In the genomic region with DNA sequence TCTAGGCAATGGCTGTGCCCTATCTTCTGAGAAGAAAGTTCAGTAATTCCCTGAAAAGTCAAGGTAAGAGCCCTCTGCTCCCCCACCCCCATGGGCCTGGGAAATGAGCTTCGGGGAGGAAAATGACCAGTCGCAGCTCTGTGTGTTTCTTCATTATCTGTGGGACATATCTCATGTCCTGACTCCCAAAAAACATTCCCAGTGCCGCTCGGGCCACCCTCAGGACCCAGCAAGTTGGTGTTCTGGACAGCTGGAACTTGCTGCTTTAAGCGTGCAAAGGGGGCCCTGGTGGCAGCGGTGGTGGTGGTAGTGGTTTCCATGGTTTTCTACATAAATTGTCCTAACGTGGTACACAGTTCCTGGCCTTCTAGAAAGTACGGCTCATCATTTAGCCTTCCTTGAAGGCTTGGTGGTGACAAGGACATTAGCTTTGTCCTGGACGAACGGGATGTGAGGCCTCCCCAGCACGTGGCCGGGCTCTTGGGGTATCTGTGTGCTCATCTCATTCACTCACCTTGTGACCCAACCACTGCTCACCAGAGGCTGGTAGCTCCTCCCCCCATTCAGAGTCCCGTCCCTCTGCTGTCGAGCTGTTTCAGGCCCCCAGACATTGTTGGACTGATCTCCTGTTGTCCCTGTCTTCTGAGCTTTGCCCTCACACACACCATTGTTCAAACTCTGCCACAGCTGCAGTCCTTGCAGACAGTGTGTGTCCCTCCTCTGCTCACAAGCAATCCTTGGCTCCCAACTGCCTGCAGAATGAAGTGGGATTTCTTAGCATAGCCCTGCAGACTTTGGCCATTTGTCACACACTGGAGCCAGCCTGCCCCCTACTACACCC, we compare ENCODE assay signal across 1 cellular context.
TF ChIP-seq lines count a peak whose summit lies in the region.

No MANE protein-coding gene starts in this region.

TF ChIP-seq in HepG2, 621 proteins besides CTCF, POLR2A, EP300 and RAD21 (continued from another document and continues in another):
- TF ChIP-seq, protein P1, sequence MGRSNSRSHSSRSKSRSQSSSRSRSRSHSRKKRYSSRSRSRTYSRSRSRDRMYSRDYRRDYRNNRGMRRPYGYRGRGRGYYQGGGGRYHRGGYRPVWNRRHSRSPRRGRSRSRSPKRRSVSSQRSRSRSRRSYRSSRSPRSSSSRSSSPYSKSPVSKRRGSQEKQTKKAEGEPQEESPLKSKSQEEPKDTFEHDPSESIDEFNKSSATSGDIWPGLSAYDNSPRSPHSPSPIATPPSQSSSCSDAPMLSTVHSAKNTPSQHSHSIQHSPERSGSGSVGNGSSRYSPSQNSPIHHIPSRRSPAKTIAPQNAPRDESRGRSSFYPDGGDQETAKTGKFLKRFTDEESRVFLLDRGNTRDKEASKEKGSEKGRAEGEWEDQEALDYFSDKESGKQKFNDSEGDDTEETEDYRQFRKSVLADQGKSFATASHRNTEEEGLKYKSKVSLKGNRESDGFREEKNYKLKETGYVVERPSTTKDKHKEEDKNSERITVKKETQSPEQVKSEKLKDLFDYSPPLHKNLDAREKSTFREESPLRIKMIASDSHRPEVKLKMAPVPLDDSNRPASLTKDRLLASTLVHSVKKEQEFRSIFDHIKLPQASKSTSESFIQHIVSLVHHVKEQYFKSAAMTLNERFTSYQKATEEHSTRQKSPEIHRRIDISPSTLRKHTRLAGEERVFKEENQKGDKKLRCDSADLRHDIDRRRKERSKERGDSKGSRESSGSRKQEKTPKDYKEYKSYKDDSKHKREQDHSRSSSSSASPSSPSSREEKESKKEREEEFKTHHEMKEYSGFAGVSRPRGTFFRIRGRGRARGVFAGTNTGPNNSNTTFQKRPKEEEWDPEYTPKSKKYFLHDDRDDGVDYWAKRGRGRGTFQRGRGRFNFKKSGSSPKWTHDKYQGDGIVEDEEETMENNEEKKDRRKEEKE (IDR thresholded peaks at IDR 0.05): no peak
- TF ChIP-seq CBX1 (IDR thresholded peaks at IDR 0.05; ENCODE audit: low read depth) (no peak), IKZF1 (IDR thresholded peaks at IDR 0.05) (no peak), IRF2 (CRISPR knock-in tag; IDR thresholded peaks at IDR 0.05) (no peak), ZNF562 (CRISPR knock-in tag; IDR thresholded peaks at IDR 0.05; ENCODE audit: borderline replicate concordance) (no peak), SAP130 (CRISPR knock-in tag; IDR thresholded peaks at IDR 0.05; ENCODE audit: low read depth) (peak; percentile 17; the same call in 1 of the 2 replicates), ZNF33A (CRISPR knock-in tag; IDR thresholded peaks at IDR 0.05; ENCODE audit: borderline replicate concordance) (no peak), SP5 (CRISPR knock-in tag; IDR thresholded peaks at IDR 0.05; ENCODE audit: borderline replicate concordance, low read depth) (no peak), ZMYM3 (CRISPR knock-in tag; IDR thresholded peaks at IDR 0.05) (peak; percentile 99), PCBP1 (IDR thresholded peaks at IDR 0.05; ENCODE audit: borderline replicate concordance, low read depth, low read length) (no peak), ZNF292 (CRISPR knock-in tag; IDR thresholded peaks at IDR 0.05; ENCODE audit: borderline replicate concordance, low read depth) (peak; percentile 94; the same call in 1 of the 2 replicates), ZNF446 (CRISPR knock-in tag; IDR thresholded peaks at IDR 0.05) (no peak), MTF1 (CRISPR knock-in tag; IDR thresholded peaks at IDR 0.05) (no peak), HNRNPLL (IDR thresholded peaks at IDR 0.05; ENCODE audit: low read depth, low read length, poor library complexity, severe bottlenecking) (no peak), PTBP1 (IDR thresholded peaks at IDR 0.05; ENCODE audit: low read depth, low read length, poor library complexity, severe bottlenecking) (no peak), ZFX (CRISPR knock-in tag; IDR thresholded peaks at IDR 0.05; ENCODE audit: low read depth) (peak; percentile 59), ARID2 (CRISPR knock-in tag; IDR thresholded peaks at IDR 0.05; ENCODE audit: borderline replicate concordance) (no peak), ZNF556 (CRISPR knock-in tag; IDR thresholded peaks at IDR 0.05; ENCODE audit: borderline replicate concordance) (no peak; the same call in 1 of the 2 replicates), CEBPG (CRISPR knock-in tag; IDR thresholded peaks at IDR 0.05) (no peak), GABPB1 (CRISPR knock-in tag; IDR thresholded peaks at IDR 0.05) (no peak), ZFP90 (CRISPR knock-in tag; IDR thresholded peaks at IDR 0.05; ENCODE audit: borderline replicate concordance) (no peak), ELF1 (CRISPR knock-in tag; IDR thresholded peaks at IDR 0.05) (no peak), MTA3 (CRISPR knock-in tag; IDR thresholded peaks at IDR 0.05) (no peak), TEAD3 (CRISPR knock-in tag; optimal IDR thresholded peaks at IDR 0.05; ENCODE audit: borderline replicate concordance) (peak; percentile 18), AHR (CRISPR knock-in tag; IDR thresholded peaks at IDR 0.05) (no peak), PITX1 (CRISPR knock-in tag; IDR thresholded peaks at IDR 0.05) (peak; percentile 49; the same call in 1 of the 2 replicates), IKZF4 (CRISPR knock-in tag; IDR thresholded peaks at IDR 0.05; ENCODE audit: borderline replicate concordance, low read depth, not compliant biosample characterization) (no peak), MBD4 (IDR thresholded peaks at IDR 0.05; ENCODE audit: borderline replicate concordance, low read length) (no peak), ZFYVE20 (CRISPR knock-in tag; IDR thresholded peaks at IDR 0.05; ENCODE audit: borderline replicate concordance, low read depth) (no peak), NR2F6 (IDR thresholded peaks at IDR 0.05) (0 out of 2 replicates have a peak, but pooled peaks have one; percentile 10), NR2F6 (CRISPR knock-in tag; IDR thresholded peaks at IDR 0.05) (no peak), SALL1 (CRISPR knock-in tag; IDR thresholded peaks at IDR 0.05) (peak; percentile 52; the same call in 1 of the 2 replicates), ZNF782 (CRISPR knock-in tag; IDR thresholded peaks at IDR 0.05; ENCODE audit: borderline replicate concordance) (no peak), ZNF773 (CRISPR knock-in tag; IDR thresholded peaks at IDR 0.05; ENCODE audit: borderline replicate concordance) (no peak), ZNF644 (CRISPR knock-in tag; IDR thresholded peaks at IDR 0.05; ENCODE audit: low read depth) (no peak)
- TF ChIP-seq, protein P2, sequence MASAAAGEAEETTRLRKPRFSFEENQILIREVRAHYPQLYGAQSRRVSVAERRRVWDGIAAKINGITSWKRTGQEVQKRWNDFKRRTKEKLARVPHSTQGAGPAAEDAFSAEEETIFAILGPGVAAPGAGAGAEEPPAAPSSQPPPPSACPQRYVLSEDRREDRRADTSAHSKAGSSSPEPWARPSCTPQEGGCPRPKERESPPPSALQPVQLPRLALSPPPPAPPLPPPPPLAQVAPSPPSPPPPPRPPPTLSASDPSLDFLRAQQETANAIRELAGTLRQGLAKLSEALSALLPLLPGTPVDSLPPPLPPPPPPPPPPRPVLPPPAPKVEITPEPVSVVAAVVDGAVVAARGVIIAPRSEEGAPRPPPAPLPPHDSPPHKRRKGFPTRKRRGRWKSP (CRISPR knock-in tag; IDR thresholded peaks at IDR 0.05): no peak
- TF ChIP-seq, protein P3, sequence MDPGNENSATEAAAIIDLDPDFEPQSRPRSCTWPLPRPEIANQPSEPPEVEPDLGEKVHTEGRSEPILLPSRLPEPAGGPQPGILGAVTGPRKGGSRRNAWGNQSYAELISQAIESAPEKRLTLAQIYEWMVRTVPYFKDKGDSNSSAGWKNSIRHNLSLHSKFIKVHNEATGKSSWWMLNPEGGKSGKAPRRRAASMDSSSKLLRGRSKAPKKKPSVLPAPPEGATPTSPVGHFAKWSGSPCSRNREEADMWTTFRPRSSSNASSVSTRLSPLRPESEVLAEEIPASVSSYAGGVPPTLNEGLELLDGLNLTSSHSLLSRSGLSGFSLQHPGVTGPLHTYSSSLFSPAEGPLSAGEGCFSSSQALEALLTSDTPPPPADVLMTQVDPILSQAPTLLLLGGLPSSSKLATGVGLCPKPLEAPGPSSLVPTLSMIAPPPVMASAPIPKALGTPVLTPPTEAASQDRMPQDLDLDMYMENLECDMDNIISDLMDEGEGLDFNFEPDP (CRISPR knock-in tag; conservative IDR thresholded peaks at IDR 0.05): 0 out of 2 replicates have a peak, but pooled peaks have one; percentile 13
- TF ChIP-seq, protein P4, sequence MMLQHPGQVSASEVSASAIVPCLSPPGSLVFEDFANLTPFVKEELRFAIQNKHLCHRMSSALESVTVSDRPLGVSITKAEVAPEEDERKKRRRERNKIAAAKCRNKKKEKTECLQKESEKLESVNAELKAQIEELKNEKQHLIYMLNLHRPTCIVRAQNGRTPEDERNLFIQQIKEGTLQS (CRISPR knock-in tag; IDR thresholded peaks at IDR 0.05): no peak
- TF ChIP-seq, protein P5, sequence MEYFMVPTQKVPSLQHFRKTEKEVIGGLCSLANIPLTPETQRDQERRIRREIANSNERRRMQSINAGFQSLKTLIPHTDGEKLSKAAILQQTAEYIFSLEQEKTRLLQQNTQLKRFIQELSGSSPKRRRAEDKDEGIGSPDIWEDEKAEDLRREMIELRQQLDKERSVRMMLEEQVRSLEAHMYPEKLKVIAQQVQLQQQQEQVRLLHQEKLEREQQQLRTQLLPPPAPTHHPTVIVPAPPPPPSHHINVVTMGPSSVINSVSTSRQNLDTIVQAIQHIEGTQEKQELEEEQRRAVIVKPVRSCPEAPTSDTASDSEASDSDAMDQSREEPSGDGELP (IDR thresholded peaks at IDR 0.05; ENCODE audit: borderline replicate concordance, low read depth): peak; percentile 47; the same call in 1 of the 2 replicates
- TF ChIP-seq, protein P6, sequence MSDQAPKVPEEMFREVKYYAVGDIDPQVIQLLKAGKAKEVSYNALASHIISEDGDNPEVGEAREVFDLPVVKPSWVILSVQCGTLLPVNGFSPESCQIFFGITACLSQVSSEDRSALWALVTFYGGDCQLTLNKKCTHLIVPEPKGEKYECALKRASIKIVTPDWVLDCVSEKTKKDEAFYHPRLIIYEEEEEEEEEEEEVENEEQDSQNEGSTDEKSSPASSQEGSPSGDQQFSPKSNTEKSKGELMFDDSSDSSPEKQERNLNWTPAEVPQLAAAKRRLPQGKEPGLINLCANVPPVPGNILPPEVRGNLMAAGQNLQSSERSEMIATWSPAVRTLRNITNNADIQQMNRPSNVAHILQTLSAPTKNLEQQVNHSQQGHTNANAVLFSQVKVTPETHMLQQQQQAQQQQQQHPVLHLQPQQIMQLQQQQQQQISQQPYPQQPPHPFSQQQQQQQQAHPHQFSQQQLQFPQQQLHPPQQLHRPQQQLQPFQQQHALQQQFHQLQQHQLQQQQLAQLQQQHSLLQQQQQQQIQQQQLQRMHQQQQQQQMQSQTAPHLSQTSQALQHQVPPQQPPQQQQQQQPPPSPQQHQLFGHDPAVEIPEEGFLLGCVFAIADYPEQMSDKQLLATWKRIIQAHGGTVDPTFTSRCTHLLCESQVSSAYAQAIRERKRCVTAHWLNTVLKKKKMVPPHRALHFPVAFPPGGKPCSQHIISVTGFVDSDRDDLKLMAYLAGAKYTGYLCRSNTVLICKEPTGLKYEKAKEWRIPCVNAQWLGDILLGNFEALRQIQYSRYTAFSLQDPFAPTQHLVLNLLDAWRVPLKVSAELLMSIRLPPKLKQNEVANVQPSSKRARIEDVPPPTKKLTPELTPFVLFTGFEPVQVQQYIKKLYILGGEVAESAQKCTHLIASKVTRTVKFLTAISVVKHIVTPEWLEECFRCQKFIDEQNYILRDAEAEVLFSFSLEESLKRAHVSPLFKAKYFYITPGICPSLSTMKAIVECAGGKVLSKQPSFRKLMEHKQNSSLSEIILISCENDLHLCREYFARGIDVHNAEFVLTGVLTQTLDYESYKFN (CRISPR knock-in tag; conservative IDR thresholded peaks at IDR 0.05): peak; percentile 31; the same call in 1 of the 2 replicates
- TF ChIP-seq, protein P7, sequence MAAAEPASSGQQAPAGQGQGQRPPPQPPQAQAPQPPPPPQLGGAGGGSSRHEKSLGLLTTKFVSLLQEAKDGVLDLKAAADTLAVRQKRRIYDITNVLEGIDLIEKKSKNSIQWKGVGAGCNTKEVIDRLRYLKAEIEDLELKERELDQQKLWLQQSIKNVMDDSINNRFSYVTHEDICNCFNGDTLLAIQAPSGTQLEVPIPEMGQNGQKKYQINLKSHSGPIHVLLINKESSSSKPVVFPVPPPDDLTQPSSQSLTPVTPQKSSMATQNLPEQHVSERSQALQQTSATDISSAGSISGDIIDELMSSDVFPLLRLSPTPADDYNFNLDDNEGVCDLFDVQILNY (CRISPR knock-in tag; conservative IDR thresholded peaks at IDR 0.05): no peak
- TF ChIP-seq, protein P8, sequence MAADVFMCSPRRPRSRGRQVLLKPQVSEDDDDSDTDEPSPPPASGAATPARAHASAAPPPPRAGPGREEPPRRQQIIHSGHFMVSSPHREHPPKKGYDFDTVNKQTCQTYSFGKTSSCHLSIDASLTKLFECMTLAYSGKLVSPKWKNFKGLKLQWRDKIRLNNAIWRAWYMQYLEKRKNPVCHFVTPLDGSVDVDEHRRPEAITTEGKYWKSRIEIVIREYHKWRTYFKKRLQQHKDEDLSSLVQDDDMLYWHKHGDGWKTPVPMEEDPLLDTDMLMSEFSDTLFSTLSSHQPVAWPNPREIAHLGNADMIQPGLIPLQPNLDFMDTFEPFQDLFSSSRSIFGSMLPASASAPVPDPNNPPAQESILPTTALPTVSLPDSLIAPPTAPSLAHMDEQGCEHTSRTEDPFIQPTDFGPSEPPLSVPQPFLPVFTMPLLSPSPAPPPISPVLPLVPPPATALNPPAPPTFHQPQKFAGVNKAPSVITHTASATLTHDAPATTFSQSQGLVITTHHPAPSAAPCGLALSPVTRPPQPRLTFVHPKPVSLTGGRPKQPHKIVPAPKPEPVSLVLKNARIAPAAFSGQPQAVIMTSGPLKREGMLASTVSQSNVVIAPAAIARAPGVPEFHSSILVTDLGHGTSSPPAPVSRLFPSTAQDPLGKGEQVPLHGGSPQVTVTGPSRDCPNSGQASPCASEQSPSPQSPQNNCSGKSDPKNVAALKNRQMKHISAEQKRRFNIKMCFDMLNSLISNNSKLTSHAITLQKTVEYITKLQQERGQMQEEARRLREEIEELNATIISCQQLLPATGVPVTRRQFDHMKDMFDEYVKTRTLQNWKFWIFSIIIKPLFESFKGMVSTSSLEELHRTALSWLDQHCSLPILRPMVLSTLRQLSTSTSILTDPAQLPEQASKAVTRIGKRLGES (CRISPR knock-in tag; IDR thresholded peaks at IDR 0.05; ENCODE audit: borderline replicate concordance): no peak
- TF ChIP-seq, protein P9, sequence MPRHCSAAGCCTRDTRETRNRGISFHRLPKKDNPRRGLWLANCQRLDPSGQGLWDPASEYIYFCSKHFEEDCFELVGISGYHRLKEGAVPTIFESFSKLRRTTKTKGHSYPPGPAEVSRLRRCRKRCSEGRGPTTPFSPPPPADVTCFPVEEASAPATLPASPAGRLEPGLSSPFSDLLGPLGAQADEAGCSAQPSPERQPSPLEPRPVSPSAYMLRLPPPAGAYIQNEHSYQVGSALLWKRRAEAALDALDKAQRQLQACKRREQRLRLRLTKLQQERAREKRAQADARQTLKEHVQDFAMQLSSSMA (CRISPR knock-in tag; IDR thresholded peaks at IDR 0.05): no peak
- TF ChIP-seq, protein P10, sequence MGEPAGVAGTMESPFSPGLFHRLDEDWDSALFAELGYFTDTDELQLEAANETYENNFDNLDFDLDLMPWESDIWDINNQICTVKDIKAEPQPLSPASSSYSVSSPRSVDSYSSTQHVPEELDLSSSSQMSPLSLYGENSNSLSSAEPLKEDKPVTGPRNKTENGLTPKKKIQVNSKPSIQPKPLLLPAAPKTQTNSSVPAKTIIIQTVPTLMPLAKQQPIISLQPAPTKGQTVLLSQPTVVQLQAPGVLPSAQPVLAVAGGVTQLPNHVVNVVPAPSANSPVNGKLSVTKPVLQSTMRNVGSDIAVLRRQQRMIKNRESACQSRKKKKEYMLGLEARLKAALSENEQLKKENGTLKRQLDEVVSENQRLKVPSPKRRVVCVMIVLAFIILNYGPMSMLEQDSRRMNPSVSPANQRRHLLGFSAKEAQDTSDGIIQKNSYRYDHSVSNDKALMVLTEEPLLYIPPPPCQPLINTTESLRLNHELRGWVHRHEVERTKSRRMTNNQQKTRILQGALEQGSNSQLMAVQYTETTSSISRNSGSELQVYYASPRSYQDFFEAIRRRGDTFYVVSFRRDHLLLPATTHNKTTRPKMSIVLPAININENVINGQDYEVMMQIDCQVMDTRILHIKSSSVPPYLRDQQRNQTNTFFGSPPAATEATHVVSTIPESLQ (CRISPR knock-in tag; conservative IDR thresholded peaks at IDR 0.05): no peak
